1 cellular context compared by ENCODE assay signal in the genomic region with DNA sequence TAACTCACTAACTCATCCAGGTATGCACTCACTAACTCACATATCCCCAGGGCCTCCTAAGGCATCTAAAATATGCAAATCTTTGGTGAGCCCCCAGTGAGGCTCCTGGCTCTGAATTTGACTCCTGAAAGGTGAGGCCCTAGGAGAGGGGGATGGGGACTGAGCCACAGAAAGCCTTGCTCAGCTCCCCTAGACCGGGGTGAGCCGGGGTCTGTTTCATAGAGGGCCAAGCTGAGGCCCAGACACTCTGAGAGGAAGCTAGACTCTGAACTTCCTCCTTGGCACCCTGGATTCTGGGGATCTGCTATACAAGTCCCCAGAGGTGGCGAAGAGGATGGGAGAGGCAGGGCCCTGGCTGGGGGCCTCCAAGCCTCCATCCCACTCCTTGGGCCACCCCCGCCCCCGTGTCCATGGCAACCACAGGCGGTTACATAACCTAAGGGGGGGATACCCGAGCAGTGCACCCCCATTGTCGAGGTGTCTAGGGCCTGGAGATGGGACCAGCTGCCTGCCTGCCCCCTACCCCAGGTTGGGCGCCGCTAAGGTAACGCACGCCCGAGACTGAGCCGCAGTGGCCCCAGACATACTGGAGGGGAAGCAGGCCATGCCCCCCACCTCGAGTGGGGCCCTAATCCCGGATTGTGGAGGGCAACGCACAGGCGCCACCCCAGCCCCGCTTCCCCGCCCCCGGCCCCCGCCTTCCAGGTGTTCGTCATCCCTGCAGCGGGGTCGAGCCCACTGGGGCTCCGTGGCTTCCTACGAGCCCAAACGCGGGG.
TF ChIP-seq lines count a peak whose summit lies in the region.

No MANE protein-coding gene starts in this region.

TF ChIP-seq in IMR-90, 13 proteins besides CTCF, POLR2A, EP300 and RAD21:
- TF ChIP-seq RFX5 (IDR thresholded peaks at IDR 0.05; ENCODE audit: low read depth, low read length) (no peak), NFE2L2 (IDR thresholded peaks at IDR 0.05; ENCODE audit: low read depth, low read length) (no peak), BHLHE40 (IDR thresholded peaks at IDR 0.05; ENCODE audit: low read depth, low read length) (no peak), CHD1 (IDR thresholded peaks at IDR 0.05; ENCODE audit: low read depth, low read length) (no peak)
- TF ChIP-seq, protein P1, sequence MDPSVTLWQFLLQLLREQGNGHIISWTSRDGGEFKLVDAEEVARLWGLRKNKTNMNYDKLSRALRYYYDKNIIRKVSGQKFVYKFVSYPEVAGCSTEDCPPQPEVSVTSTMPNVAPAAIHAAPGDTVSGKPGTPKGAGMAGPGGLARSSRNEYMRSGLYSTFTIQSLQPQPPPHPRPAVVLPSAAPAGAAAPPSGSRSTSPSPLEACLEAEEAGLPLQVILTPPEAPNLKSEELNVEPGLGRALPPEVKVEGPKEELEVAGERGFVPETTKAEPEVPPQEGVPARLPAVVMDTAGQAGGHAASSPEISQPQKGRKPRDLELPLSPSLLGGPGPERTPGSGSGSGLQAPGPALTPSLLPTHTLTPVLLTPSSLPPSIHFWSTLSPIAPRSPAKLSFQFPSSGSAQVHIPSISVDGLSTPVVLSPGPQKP (IDR thresholded peaks at IDR 0.05; ENCODE audit: borderline replicate concordance, low read depth, low read length): no peak
